Comparison of ENCODE assay signal across 19 cellular contexts in genomic region chr12:89566615-89567014, GRCh38. TPM values are rescaled to one million over a fixed set of nuclear protein-coding genes. Genes with fewer than 3 reads are reported as not detected.
DNase-seq lines count a peak whose midpoint lies in the region; ATAC-seq, FAIRE-seq and TF ChIP-seq lines count a peak whose summit lies in the region.
"Had no signal": no experiment of that assay in that cellular context is flagged by ENCODE, and none has a peak within 500 bp of the region (broad histone marks: within the 10 kb centered on the region; RNA-seq: fewer than 3 reads in every experiment).

No MANE protein-coding gene starts in this region.

- H2BK15ac ChIP-seq in mesenchymal stem cell (ENCODE audit: low read depth, poor library complexity, severe bottlenecking) = no peak overlapping the region

- no peak overlapping the region for H3K23ac ChIP-seq in mesenchymal stem cell (ENCODE audit: low read length in 2 of 2)

- peaks cover 3% of the 10 kb centered on the region for H3K27me3 Mint-ChIP-seq in activated CD4-positive, alpha-beta T cell treated with anti-CD3 and anti-CD28 coated beads for 36 hours

- no peaks in the 10 kb centered on the region for H3K36me3 ChIP-seq in mesenchymal stem cell (ENCODE audit: control insufficient read depth in 1 of 2, insufficient read depth in 2 of 2, low read depth in 1 of 2, low read length in 2 of 2)
- no peaks in the 10 kb centered on the region for H3K36me3 ChIP-seq in PC-9 (ENCODE audit: low read depth)
- H3K36me3 ChIP-seq: uterus had no signal

- H4K8ac ChIP-seq in mesenchymal stem cell (ENCODE audit: low read length) = no peak overlapping the region

- H3K79me2 ChIP-seq in PC-9 (ENCODE audit: low read depth) = no peaks in the 10 kb centered on the region

- CTCF ChIA-PET in activated CD4-positive, alpha-beta T cell treated with anti-CD3 and anti-CD28 coated beads for 36 hours (lab: Charles Lee) = interaction anchor here (0.6 to 1.6 kb wide), 3 partner anchors 18 to 23 kb away, joined by 3 to 9 read pairs (median 3); no protein-coding TSS in a partner anchor
- CTCF ChIA-PET in PC-9 (lab: Charles Lee) = interaction anchor here (0.5 kb wide), 1 partner anchor 34 kb away, joined by 4 read pairs; no protein-coding TSS in a partner anchor

- no peak overlapping the region for H2BK120ac ChIP-seq in mesenchymal stem cell (ENCODE audit: low read depth, low read length)

- H3K79me1 ChIP-seq in mesenchymal stem cell (replicated peaks; ENCODE audit: low read length, poor library complexity, severe bottlenecking) = no peaks in the 10 kb centered on the region

- H3K4me2 ChIP-seq in mesenchymal stem cell (ENCODE audit: low read length, poor library complexity, severe bottlenecking) (no peak overlapping the region), PC-9 (no peak overlapping the region)

- H3K27ac ChIP-seq in mesenchymal stem cell (ENCODE audit: low read length, poor library complexity, severe bottlenecking) (no peak overlapping the region), PC-9 (no peak overlapping the region)
- H3K27ac ChIP-seq: body of pancreas, uterus, VCaP had no signal

- no peaks in the 10 kb centered on the region for H3F3A ChIP-seq in PC-9 (ENCODE audit: insufficient read depth, low read depth)

- no peak overlapping the region for H3K14ac ChIP-seq in mesenchymal stem cell (ENCODE audit: low read length in 2 of 2)

- no peak for DNase-seq in activated CD4-positive, alpha-beta T cell treated with anti-CD3 and anti-CD28 coated beads for 36 hours
- DNase-seq in activated CD4-positive, alpha-beta T cell treated with anti-CD3 and anti-CD28 coated beads for 1 hour = no peak
- DNase-seq in HTR-8/SVneo (ENCODE audit: insufficient read length, low spot score) = no peak
- peak; percentile 34 to 38 for DNase-seq in cardiac fibroblast (ENCODE audit: low read depth in 2 of 2)
- peak; percentile 35 for DNase-seq in renal cortical epithelial cell (ENCODE audit: low read depth)
- DNase-seq in mesenchymal stem cell = no peak
- no peak for DNase-seq in PC-9
- DNase-seq in T-helper 9 cell = no peak
- DNase-seq: activated T-cell treated with anti-CD3 and anti-CD28 coated beads, Interleukin-2, amount 50 U/mL, for 1 hour; body of pancreas; COR-L47; endodermal cell; NCI-H1105; NCI-H524 treated with DMSO at 0.1 percent for 48 hours; SHP77 treated with DMSO at 0.1 percent for 48 hours had no signal

- H3K27ac Mint-ChIP-seq in activated CD4-positive, alpha-beta T cell treated with anti-CD3 and anti-CD28 coated beads for 36 hours = no peak overlapping the region
- H3K27ac Mint-ChIP-seq: endodermal cell had no signal

- no TSS peak for BruUV-seq in PC-9 (replicated peaks; lab: Mats Ljungman, UMichigan)

- H2AFZ ChIP-seq in mesenchymal stem cell (ENCODE audit: low read depth, low read length) (no peak overlapping the region), PC-9 (no peak overlapping the region)

- H3K4ac ChIP-seq in mesenchymal stem cell (ENCODE audit: low read depth in 1 of 2, low read length in 2 of 2) = no peak overlapping the region

- H3K4me3 Mint-ChIP-seq in activated CD4-positive, alpha-beta T cell treated with anti-CD3 and anti-CD28 coated beads for 36 hours = no peak overlapping the region
- H3K4me3 Mint-ChIP-seq: endodermal cell had no signal

- FAIRE-seq in HTR-8/SVneo (lab: Jason Lieb, UNC) = peak; percentile 42
- FAIRE-seq: H54 had no signal

- H3K27me3 ChIP-seq in mesenchymal stem cell (ENCODE audit: control insufficient read depth in 1 of 2, insufficient read depth in 1 of 2, low read length in 2 of 2) (no peaks in the 10 kb centered on the region), PC-9 (ENCODE audit: insufficient read depth, low read depth) (no peaks in the 10 kb centered on the region)
- H3K27me3 ChIP-seq: body of pancreas, uterus had no signal

- no peaks in the 10 kb centered on the region for H3K9me3 Mint-ChIP-seq in activated CD4-positive, alpha-beta T cell treated with anti-CD3 and anti-CD28 coated beads for 36 hours (ENCODE audit: low read depth)
- H3K9me3 Mint-ChIP-seq: endodermal cell had no signal

- H3K9ac ChIP-seq in mesenchymal stem cell (ENCODE audit: low read length) = no peak overlapping the region

- no peak overlapping the region for H2BK12ac ChIP-seq in mesenchymal stem cell (ENCODE audit: low read length in 2 of 2)

- TF ChIP-seq CTCF in cardiac fibroblast (IDR thresholded peaks at IDR 0.05; ENCODE audit: low read depth, low read length) (no peak), PC-9 (conservative IDR thresholded peaks at IDR 0.05) (no peak)

- no peaks in the 10 kb centered on the region for H4K20me1 ChIP-seq in PC-9 (ENCODE audit: insufficient read depth)

- POLR2A ChIA-PET in activated CD4-positive, alpha-beta T cell treated with anti-CD3 and anti-CD28 coated beads for 36 hours (lab: Charles Lee) = interaction anchor here (0.6 kb wide), 1 partner anchor 570 kb away, joined by 3 read pairs; no protein-coding TSS in a partner anchor
- POLR2A ChIA-PET in PC-9 (lab: Charles Lee; ENCODE audit: unreplicated experiment) = interaction anchor here (0.6 to 0.7 kb wide), 2 partner anchors 132 to 141 kb away, joined by 5 read pairs; no protein-coding TSS in a partner anchor

- no peak overlapping the region for H4K91ac ChIP-seq in mesenchymal stem cell (ENCODE audit: low read length)

- H3K4me1 ChIP-seq in mesenchymal stem cell (ENCODE audit: control insufficient read depth, insufficient read depth, low read depth, low read length) (no peaks in the 10 kb centered on the region), PC-9 (replicated peaks; ENCODE audit: insufficient read depth) (no peaks in the 10 kb centered on the region)
- H3K4me1 ChIP-seq: body of pancreas, uterus had no signal

- no peak overlapping the region for H2BK5ac ChIP-seq in mesenchymal stem cell (ENCODE audit: low read depth, low read length, poor library complexity, severe bottlenecking)

- H3K4me3 ChIP-seq in cardiac fibroblast (replicated peaks in 1 of 2; ENCODE audit: low read depth in 2 of 2, low read length in 2 of 2) (no peak overlapping the region), mesenchymal stem cell (ENCODE audit: insufficient read depth in 1 of 2, low read depth in 1 of 2, low read length in 2 of 2) (no peak overlapping the region), PC-9 (no peak overlapping the region)
- H3K4me3 ChIP-seq: body of pancreas, lung, uterus had no signal

- ATAC-seq in activated CD4-positive, alpha-beta T cell treated with anti-CD3 and anti-CD28 coated beads for 36 hours = peak; percentile 74
- ATAC-seq: body of pancreas had no signal

- no peaks in the 10 kb centered on the region for H3K9me3 ChIP-seq in mesenchymal stem cell (ENCODE audit: control insufficient read depth, low read length)
- H3K9me3 ChIP-seq in PC-9 (ENCODE audit: insufficient read depth, low read depth) = no peaks in the 10 kb centered on the region
- H3K9me3 ChIP-seq: body of pancreas, uterus had no signal

- H3K4me1 Mint-ChIP-seq in activated CD4-positive, alpha-beta T cell treated with anti-CD3 and anti-CD28 coated beads for 36 hours = peaks cover 8% of the 10 kb centered on the region
- H3K4me1 Mint-ChIP-seq: endodermal cell had no signal

- H3K36me3 Mint-ChIP-seq in activated CD4-positive, alpha-beta T cell treated with anti-CD3 and anti-CD28 coated beads for 36 hours (ENCODE audit: low read depth) = no peaks in the 10 kb centered on the region

- intact Hi-C loops in activated CD4-positive, alpha-beta T cell treated with anti-CD3 and anti-CD28 coated beads for 36 hours (cut with DNase I, micrococcal nuclease) = no loop called here
- intact Hi-C loops in PC-9 (cut with micrococcal nuclease; ENCODE audit: unreplicated experiment) = no loop called here

- H3K9me2 ChIP-seq in PC-9 (ENCODE audit: insufficient read depth) = no peaks in the 10 kb centered on the region

- no peak overlapping the region for H3K18ac ChIP-seq in mesenchymal stem cell (ENCODE audit: low read depth in 1 of 2, low read length in 2 of 2)

- H2AK5ac ChIP-seq in mesenchymal stem cell (ENCODE audit: low read length, severe bottlenecking) = no peak overlapping the region

RNA-seq across cellular contexts. Expression of gene POC1B, which starts 40.8 kb away (rescaled TPM):
- total RNA-seq in activated CD4-positive, alpha-beta T cell treated with anti-CD3 and anti-CD28 coated beads for 36 hours = 10 to 100 TPM; 31.1 to 47.5 TPM
- total RNA-seq in renal cortical epithelial cell (17.3 and 17.4 TPM in 2 replicates), PC-9 (2021) (11.5 and 13.6 TPM in 2 replicates)
- polyA plus RNA-seq in mesenchymal stem cell (2013, experiment 1 of 2) = 6.7 TPM
- polyA plus RNA-seq in mesenchymal stem cell (2013, experiment 2 of 2) = 6.9 TPM

RNA-seq across cellular contexts. Expression of gene GALNT4, which starts 42.0 kb away (rescaled TPM):
- 1 to 10 TPM; 3.0 to 4.6 TPM for total RNA-seq in activated CD4-positive, alpha-beta T cell treated with anti-CD3 and anti-CD28 coated beads for 36 hours
- total RNA-seq in renal cortical epithelial cell (13.8 and 16.0 TPM in 2 replicates), PC-9 (2021) (3.2 and 3.7 TPM in 2 replicates)
- 4.8 TPM for polyA plus RNA-seq in mesenchymal stem cell (2013, experiment 1 of 2)
- polyA plus RNA-seq in mesenchymal stem cell (2013, experiment 2 of 2) = 4.8 TPM

Comparison
In these comparisons a context has a peak if more than half of its experiments do, and no peak if none do; other contexts are left out.
1. DNase-seq: peak in cardiac fibroblast (2 of 2) and renal cortical epithelial cell (single experiment); none in activated CD4-positive, alpha-beta T cell treated with anti-CD3 and anti-CD28 coated beads for 36 hours (single experiment), activated CD4-positive, alpha-beta T cell treated with anti-CD3 and anti-CD28 coated beads for 1 hour (single experiment), HTR-8/SVneo (single experiment), mesenchymal stem cell (single experiment), PC-9 (0 of 2) and T-helper 9 cell (single experiment).